Comparison of ENCODE assay signal across 1 cellular context in genomic region chr5:124662261-124662781, GRCh38.
TF ChIP-seq lines count a peak whose summit lies in the region.

No MANE protein-coding gene starts in this region.

TF ChIP-seq in HEK293, 187 proteins besides CTCF, POLR2A, EP300 and RAD21 (continued from another document and continues in another):
- TF ChIP-seq HIC1 (tag by site-specific recombination; IDR thresholded peaks at IDR 0.05) (peak; percentile 85), ZNF433 (tag by site-specific recombination; IDR thresholded peaks at IDR 0.05; ENCODE audit: low read depth) (no peak), ZFP69B (tag by site-specific recombination; IDR thresholded peaks at IDR 0.05) (0 out of 2 replicates have a peak, but pooled peaks have one; percentile 55), ZNF596 (tag by site-specific recombination; IDR thresholded peaks at IDR 0.05) (peak; percentile 79), ZFHX2 (tag by site-specific recombination; conservative IDR thresholded peaks at IDR 0.05) (peak; percentile 21; the same call in 1 of the 2 replicates), ZNF555 (tag by site-specific recombination; conservative IDR thresholded peaks at IDR 0.05) (no peak), GLI2 (tag by site-specific recombination; IDR thresholded peaks at IDR 0.05; ENCODE audit: borderline replicate concordance, low read depth) (peak; percentile 92; the same call in 1 of the 2 replicates), ZNF654 (tag by site-specific recombination; IDR thresholded peaks at IDR 0.05; ENCODE audit: low read depth) (no peak), ZNF664 (tag by site-specific recombination; IDR thresholded peaks at IDR 0.05) (0 out of 2 replicates have a peak, but pooled peaks have one; percentile 20), ZNF292 (tag by site-specific recombination; IDR thresholded peaks at IDR 0.05; ENCODE audit: borderline replicate concordance, low read depth) (no peak), ZNF561 (tag by site-specific recombination; IDR thresholded peaks at IDR 0.05; ENCODE audit: borderline replicate concordance) (peak; percentile 81; the same call in 1 of the 2 replicates), ZNF211 (tag by site-specific recombination; IDR thresholded peaks at IDR 0.05; ENCODE audit: low read depth) (no peak), ZNF24 (tag by site-specific recombination; IDR thresholded peaks at IDR 0.05) (peak; percentile 96), ZNF132 (tag by site-specific recombination; IDR thresholded peaks at IDR 0.05; ENCODE audit: borderline replicate concordance) (no peak), HOXC10 (CRISPR knock-in tag; IDR thresholded peaks at IDR 0.05) (no peak), SP2 (tag by site-specific recombination; IDR thresholded peaks at IDR 0.05) (peak; percentile 38; the same call in 1 of the 2 replicates), ZNF629 (tag by site-specific recombination; IDR thresholded peaks at IDR 0.05) (peak; percentile 91), ZNF311 (tag by site-specific recombination; IDR thresholded peaks at IDR 0.05; ENCODE audit: borderline replicate concordance) (no peak), WT1 (tag by site-specific recombination; IDR thresholded peaks at IDR 0.05) (peak; percentile 95), ZNF155 (tag by site-specific recombination; IDR thresholded peaks at IDR 0.05) (no peak), ATF2 (tag by site-specific recombination; IDR thresholded peaks at IDR 0.05; ENCODE audit: low read depth) (no peak), ZNF843 (tag by site-specific recombination; IDR thresholded peaks at IDR 0.05) (peak; percentile 99), ZNF510 (tag by site-specific recombination; IDR thresholded peaks at IDR 0.05; ENCODE audit: insufficient replicate concordance) (no peak), ZBTB8A (tag by site-specific recombination; IDR thresholded peaks at IDR 0.05) (peak; percentile 81), SETDB1 (IDR thresholded peaks at IDR 0.05; ENCODE audit: insufficient read length, low read length) (no peak), ZNF518A (tag by site-specific recombination; conservative IDR thresholded peaks at IDR 0.05; ENCODE audit: low read depth) (no peak), GLIS1 (tag by site-specific recombination; IDR thresholded peaks at IDR 0.05) (peak; percentile 98), ZNF10 (tag by site-specific recombination; IDR thresholded peaks at IDR 0.05) (peak; percentile 73; the same call in 1 of the 2 replicates), ZEB2 (tag by site-specific recombination; IDR thresholded peaks at IDR 0.05) (peak; percentile 90), ZNF76 (tag by site-specific recombination; IDR thresholded peaks at IDR 0.05; ENCODE audit: borderline replicate concordance, low read depth) (peak; percentile 56; the same call in 1 of the 2 replicates), KLF9 (tag by site-specific recombination; IDR thresholded peaks at IDR 0.05; ENCODE audit: low read depth) (peak; percentile 42; the same call in 1 of the 2 replicates), ZNF621 (tag by site-specific recombination; IDR thresholded peaks at IDR 0.05) (no peak), ZBTB17 (tag by site-specific recombination; IDR thresholded peaks at IDR 0.05) (peak; percentile 81), GLIS2 (tag by site-specific recombination; IDR thresholded peaks at IDR 0.05) (peak; percentile 77), MZF1 (tag by site-specific recombination; IDR thresholded peaks at IDR 0.05; ENCODE audit: borderline replicate concordance) (peak; percentile 89; the same call in 1 of the 2 replicates), KLF16 (tag by site-specific recombination; IDR thresholded peaks at IDR 0.05) (0 out of 2 replicates have a peak, but pooled peaks have one; percentile 54), ZNF513 (tag by site-specific recombination; IDR thresholded peaks at IDR 0.05) (peak; percentile 39; the same call in 1 of the 2 replicates), ZNF214 (tag by site-specific recombination; IDR thresholded peaks at IDR 0.05; ENCODE audit: borderline replicate concordance) (no peak), ZNF23 (tag by site-specific recombination; IDR thresholded peaks at IDR 0.05; ENCODE audit: borderline replicate concordance) (no peak), ZNF580 (tag by site-specific recombination; IDR thresholded peaks at IDR 0.05) (peak; percentile 90; the same call in 1 of the 2 replicates), ZNF146 (tag by site-specific recombination; IDR thresholded peaks at IDR 0.05) (peak; percentile 50; the same call in 1 of the 2 replicates), ZNF174 (tag by site-specific recombination; IDR thresholded peaks at IDR 0.05) (no peak), ZNF37A (tag by site-specific recombination; IDR thresholded peaks at IDR 0.05) (no peak), ZNF837 (tag by site-specific recombination; IDR thresholded peaks at IDR 0.05) (no peak)
- TF ChIP-seq, protein P1, sequence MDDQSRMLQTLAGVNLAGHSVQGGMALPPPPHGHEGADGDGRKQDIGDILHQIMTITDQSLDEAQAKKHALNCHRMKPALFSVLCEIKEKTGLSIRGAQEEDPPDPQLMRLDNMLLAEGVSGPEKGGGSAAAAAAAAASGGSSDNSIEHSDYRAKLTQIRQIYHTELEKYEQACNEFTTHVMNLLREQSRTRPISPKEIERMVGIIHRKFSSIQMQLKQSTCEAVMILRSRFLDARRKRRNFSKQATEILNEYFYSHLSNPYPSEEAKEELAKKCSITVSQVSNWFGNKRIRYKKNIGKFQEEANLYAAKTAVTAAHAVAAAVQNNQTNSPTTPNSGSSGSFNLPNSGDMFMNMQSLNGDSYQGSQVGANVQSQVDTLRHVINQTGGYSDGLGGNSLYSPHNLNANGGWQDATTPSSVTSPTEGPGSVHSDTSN (CRISPR knock-in tag; IDR thresholded peaks at IDR 0.05): 0 out of 2 replicates have a peak, but pooled peaks have one; percentile 62
- TF ChIP-seq, protein P2, sequence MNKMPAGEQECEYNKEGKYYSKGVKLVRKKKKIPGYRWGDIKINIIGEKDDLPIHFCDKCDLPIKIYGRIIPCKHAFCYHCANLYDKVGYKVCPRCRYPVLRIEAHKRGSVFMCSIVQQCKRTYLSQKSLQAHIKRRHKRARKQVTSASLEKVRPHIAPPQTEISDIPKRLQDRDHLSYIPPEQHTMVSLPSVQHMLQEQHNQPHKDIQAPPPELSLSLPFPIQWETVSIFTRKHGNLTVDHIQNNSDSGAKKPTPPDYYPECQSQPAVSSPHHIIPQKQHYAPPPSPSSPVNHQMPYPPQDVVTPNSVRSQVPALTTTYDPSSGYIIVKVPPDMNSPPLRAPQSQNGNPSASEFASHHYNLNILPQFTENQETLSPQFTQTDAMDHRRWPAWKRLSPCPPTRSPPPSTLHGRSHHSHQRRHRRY (tag by site-specific recombination; IDR thresholded peaks at IDR 0.05): 0 out of 2 replicates have a peak, but pooled peaks have one; percentile 68
- TF ChIP-seq, protein P3, sequence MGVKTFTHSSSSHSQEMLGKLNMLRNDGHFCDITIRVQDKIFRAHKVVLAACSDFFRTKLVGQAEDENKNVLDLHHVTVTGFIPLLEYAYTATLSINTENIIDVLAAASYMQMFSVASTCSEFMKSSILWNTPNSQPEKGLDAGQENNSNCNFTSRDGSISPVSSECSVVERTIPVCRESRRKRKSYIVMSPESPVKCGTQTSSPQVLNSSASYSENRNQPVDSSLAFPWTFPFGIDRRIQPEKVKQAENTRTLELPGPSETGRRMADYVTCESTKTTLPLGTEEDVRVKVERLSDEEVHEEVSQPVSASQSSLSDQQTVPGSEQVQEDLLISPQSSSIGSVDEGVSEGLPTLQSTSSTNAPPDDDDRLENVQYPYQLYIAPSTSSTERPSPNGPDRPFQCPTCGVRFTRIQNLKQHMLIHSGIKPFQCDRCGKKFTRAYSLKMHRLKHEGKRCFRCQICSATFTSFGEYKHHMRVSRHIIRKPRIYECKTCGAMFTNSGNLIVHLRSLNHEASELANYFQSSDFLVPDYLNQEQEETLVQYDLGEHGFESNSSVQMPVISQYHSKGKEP (tag by site-specific recombination; IDR thresholded peaks at IDR 0.05): peak; percentile 90
- TF ChIP-seq, protein P4, sequence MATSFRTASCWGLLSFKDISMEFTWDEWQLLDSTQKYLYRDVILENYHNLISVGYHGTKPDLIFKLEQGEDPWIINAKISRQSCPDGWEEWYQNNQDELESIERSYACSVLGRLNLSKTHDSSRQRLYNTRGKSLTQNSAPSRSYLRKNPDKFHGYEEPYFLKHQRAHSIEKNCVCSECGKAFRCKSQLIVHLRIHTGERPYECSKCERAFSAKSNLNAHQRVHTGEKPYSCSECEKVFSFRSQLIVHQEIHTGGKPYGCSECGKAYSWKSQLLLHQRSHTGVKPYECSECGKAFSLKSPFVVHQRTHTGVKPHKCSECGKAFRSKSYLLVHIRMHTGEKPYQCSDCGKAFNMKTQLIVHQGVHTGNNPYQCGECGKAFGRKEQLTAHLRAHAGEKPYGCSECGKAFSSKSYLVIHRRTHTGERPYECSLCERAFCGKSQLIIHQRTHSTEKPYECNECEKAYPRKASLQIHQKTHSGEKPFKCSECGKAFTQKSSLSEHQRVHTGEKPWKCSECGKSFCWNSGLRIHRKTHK (tag by site-specific recombination; IDR thresholded peaks at IDR 0.05): no peak
- TF ChIP-seq, protein P5, sequence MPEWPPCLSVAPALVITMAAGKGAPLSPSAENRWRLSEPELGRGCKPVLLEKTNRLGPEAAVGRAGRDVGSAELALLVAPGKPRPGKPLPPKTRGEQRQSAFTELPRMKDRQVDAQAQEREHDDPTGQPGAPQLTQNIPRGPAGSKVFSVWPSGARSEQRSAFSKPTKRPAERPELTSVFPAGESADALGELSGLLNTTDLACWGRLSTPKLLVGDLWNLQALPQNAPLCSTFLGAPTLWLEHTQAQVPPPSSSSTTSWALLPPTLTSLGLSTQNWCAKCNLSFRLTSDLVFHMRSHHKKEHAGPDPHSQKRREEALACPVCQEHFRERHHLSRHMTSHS (tag by site-specific recombination; IDR thresholded peaks at IDR 0.05): peak; percentile 80
